ENCODE assay signal across 20 cellular contexts in genomic region chr18:48190994-48191393, GRCh38.
A peak's percentile ranks its signal among the peaks of the same experiment; 100 is the strongest.
DNase-seq lines count a peak whose midpoint lies in the region; ATAC-seq and TF ChIP-seq lines count a peak whose summit lies in the region.
"Had no signal": no experiment of that assay in that cellular context is flagged by ENCODE, and none has a peak within 500 bp of the region (broad histone marks: within the 10 kb centered on the region; RNA-seq: fewer than 3 reads in every experiment).

No MANE protein-coding gene starts in this region.

- H3K9me3 Mint-ChIP-seq in WTC11, result peaks cover 6% of the 10 kb centered on the region
- H3K9me3 Mint-ChIP-seq in activated T-helper 17 cell treated with anti-CD3 and anti-CD28 coated beads, Interleukin-2, amount 50 U/mL, for 72 hours, result no peaks in the 10 kb centered on the region
- H3K9me3 Mint-ChIP-seq: CD8-positive, alpha-beta T cell had no signal

- H3K9ac ChIP-seq in mesendoderm (ENCODE audit: low read length) (no peak overlapping the region), neuronal stem cell (ENCODE audit: low read depth, low read length, poor library complexity) (peak overlapping the region; percentile 45)
- H3K9ac ChIP-seq: BLaER1 had no signal

- no peak overlapping the region for H3K4me2 ChIP-seq in mesendoderm (ENCODE audit: low read length)
- H3K4me2 ChIP-seq in neuronal stem cell (ENCODE audit: insufficient read depth, low read length, poor library complexity, severe bottlenecking), result no peak overlapping the region
- H3K4me2 ChIP-seq: BLaER1 had no signal

- no peak overlapping the region for H4K91ac ChIP-seq in neuronal stem cell (ENCODE audit: low read depth, low read length, poor library complexity)

- intact Hi-C loops in Right ventricle myocardium inferior (cut with DNase I), result no loop called here
- intact Hi-C loops in Right ventricle myocardium superior (cut with DNase I), result no loop called here

- H3K56ac ChIP-seq in mesendoderm (ENCODE audit: low read length), result no peak overlapping the region

- WGBS in mesendoderm (ENCODE audit: extremely low coverage, insufficient coverage, low lambda C conversion rate), result no CpG with 5 or more reads among the region's 7 CpGs
- no CpG with 5 or more reads among the region's 7 CpGs for WGBS in neuronal stem cell (ENCODE audit: extremely low coverage in 2 of 2, insufficient read length in 2 of 2, insufficient replicate concordance in 1 of 2), 2 donors

- H3K36me3 ChIP-seq in mesendoderm (ENCODE audit: control insufficient read depth, insufficient read depth, low read length), result no peaks in the 10 kb centered on the region
- H3K36me3 ChIP-seq in neuronal stem cell (replicated peaks in 1 of 2; ENCODE audit: control insufficient read depth in 2 of 2, insufficient read depth in 2 of 2, low read length in 2 of 2), result no peaks in the 10 kb centered on the region
- H3K36me3 ChIP-seq: BLaER1 had no signal

- H3K27me3 ChIP-seq in mesendoderm (ENCODE audit: insufficient read depth, low read length, poor library complexity), result no peaks in the 10 kb centered on the region
- H3K27me3 ChIP-seq in neuronal stem cell (ENCODE audit: control insufficient read depth in 3 of 3, insufficient read depth in 3 of 3, low read depth in 1 of 3, low read length in 3 of 3), result no peaks in the 10 kb centered on the region
- H3K27me3 ChIP-seq: BLaER1 had no signal

- no peak overlapping the region for H2BK120ac ChIP-seq in mesendoderm (ENCODE audit: low read depth, low read length)
- H2BK120ac ChIP-seq in neuronal stem cell (ENCODE audit: low read depth, low read length), result no peak overlapping the region

- H3K4ac ChIP-seq in mesendoderm (ENCODE audit: low read depth, low read length), result no peak overlapping the region
- no peak overlapping the region for H3K4ac ChIP-seq in neuronal stem cell (ENCODE audit: low read length)

- no peaks in the 10 kb centered on the region for H3K36me3 Mint-ChIP-seq in WTC11
- no peaks in the 10 kb centered on the region for H3K36me3 Mint-ChIP-seq in activated T-helper 17 cell treated with anti-CD3 and anti-CD28 coated beads, Interleukin-2, amount 50 U/mL, for 72 hours (ENCODE audit: low read depth)
- H3K36me3 Mint-ChIP-seq: CD4-positive, CD25-positive, alpha-beta regulatory T cell; CD8-positive, alpha-beta T cell had no signal

- CTCF ChIA-PET in WTC11 (lab: Charles Lee), result interaction anchor here (0.6 to 1.5 kb wide), 3 partner anchors 160 to 254 kb away, joined by 3 to 5 read pairs (median 3); no protein-coding TSS in a partner anchor

- peaks cover 3% of the 10 kb centered on the region; the same call in 1 of the 2 replicates for H3K4me1 Mint-ChIP-seq in WTC11
- no peaks in the 10 kb centered on the region for H3K4me1 Mint-ChIP-seq in activated T-helper 17 cell treated with anti-CD3 and anti-CD28 coated beads, Interleukin-2, amount 50 U/mL, for 72 hours
- H3K4me1 Mint-ChIP-seq: B cell; CD4-positive, CD25-positive, alpha-beta regulatory T cell had no signal

- H3K27me3 Mint-ChIP-seq in WTC11 (ENCODE audit: low read depth), result no peaks in the 10 kb centered on the region; the same call in 1 of the 2 replicates
- H3K27me3 Mint-ChIP-seq in activated T-helper 17 cell treated with anti-CD3 and anti-CD28 coated beads, Interleukin-2, amount 50 U/mL, for 72 hours, result peaks cover 25% of the 10 kb centered on the region

- no peak overlapping the region for H3K14ac ChIP-seq in neuronal stem cell (ENCODE audit: low read length)

- TF ChIP-seq CTCF in WTC11 (IDR thresholded peaks at IDR 0.05), result no peak

- no peaks in the 10 kb centered on the region for H3K9me3 ChIP-seq in neuronal stem cell (replicated peaks in 1 of 2; ENCODE audit: control insufficient read depth in 2 of 2, insufficient read depth in 1 of 2, low read depth in 1 of 2, low read length in 2 of 2)
- H3K9me3 ChIP-seq: BLaER1, Caco-2 had no signal

- H3K4me1 ChIP-seq in mesendoderm (ENCODE audit: control insufficient read depth, low read depth, low read length), result no peaks in the 10 kb centered on the region
- H3K4me1 ChIP-seq in neuronal stem cell (ENCODE audit: control insufficient read depth in 2 of 2, insufficient read depth in 1 of 2, low read depth in 1 of 2, low read length in 2 of 2), result peaks cover 9 to 12% of the 10 kb centered on the region in 2 donors
- H3K4me1 ChIP-seq: BLaER1, Caco-2 had no signal

- POLR2A ChIA-PET in WTC11 (lab: Charles Lee), result no interaction called here

- H2BK15ac ChIP-seq in mesendoderm (replicated peaks; ENCODE audit: low read depth), result no peak overlapping the region
- H2BK15ac ChIP-seq in neuronal stem cell (ENCODE audit: low read length), result no peak overlapping the region

- H2BK5ac ChIP-seq in mesendoderm (ENCODE audit: low read length) (no peak overlapping the region), neuronal stem cell (ENCODE audit: low read length) (no peak overlapping the region)

- peak overlapping the region; percentile 89 for H2BK12ac ChIP-seq in neuronal stem cell (ENCODE audit: low read length)

- H2AK5ac ChIP-seq in mesendoderm (ENCODE audit: low read length), result no peak overlapping the region
- peak overlapping the region; percentile 23 for H2AK5ac ChIP-seq in neuronal stem cell (ENCODE audit: low read depth, low read length)

- H3K23ac ChIP-seq in mesendoderm (ENCODE audit: low read length) (no peak overlapping the region), neuronal stem cell (ENCODE audit: low read depth, low read length, poor library complexity) (no peak overlapping the region)

- H4K8ac ChIP-seq in mesendoderm (ENCODE audit: low read depth, low read length) (no peak overlapping the region), neuronal stem cell (ENCODE audit: low read depth, low read length) (no peak overlapping the region)

- peak; percentile 25 for DNase-seq in Right ventricle myocardium inferior (ENCODE audit: missing footprints)
- no peak for DNase-seq in Right ventricle myocardium superior
- no peak for DNase-seq in WTC11 (ENCODE audit: low spot score)
- peak; percentile 5 for DNase-seq in mesendoderm
- no peak for DNase-seq in neuronal stem cell (ENCODE audit: low spot score)
- DNase-seq in MV-4-11 (lab: John Stamatoyannopoulos, UW), result no peak
- DNase-seq: Caco-2; CD4-positive, CD25-positive, alpha-beta regulatory T cell; DMS153; DND-41; GOT3; H9 had no signal

- no peak overlapping the region for H3K4me3 ChIP-seq in mesendoderm (ENCODE audit: low read length)
- no peak overlapping the region for H3K4me3 ChIP-seq in neuronal stem cell (ENCODE audit: low read length in 2 of 2)
- H3K4me3 ChIP-seq: BLaER1 had no signal

- no peak overlapping the region for H3K18ac ChIP-seq in mesendoderm (ENCODE audit: low read length)
- H3K18ac ChIP-seq in neuronal stem cell (ENCODE audit: low read length), result peak overlapping the region; percentile 50

- no peaks in the 10 kb centered on the region for H3K79me2 ChIP-seq in mesendoderm (ENCODE audit: control insufficient read depth, insufficient read depth, low read length)

- H3K27ac Mint-ChIP-seq in WTC11, result no peak overlapping the region
- H3K27ac Mint-ChIP-seq in activated T-helper 17 cell treated with anti-CD3 and anti-CD28 coated beads, Interleukin-2, amount 50 U/mL, for 72 hours, result no peak overlapping the region
- H3K27ac Mint-ChIP-seq: B cell; CD4-positive, CD25-positive, alpha-beta regulatory T cell; CD8-positive, alpha-beta T cell had no signal

- no peaks in the 10 kb centered on the region for H3K79me1 ChIP-seq in mesendoderm (ENCODE audit: low read length)
- no peaks in the 10 kb centered on the region for H3K79me1 ChIP-seq in neuronal stem cell (ENCODE audit: low read depth, low read length)

- H3K4me3 Mint-ChIP-seq in WTC11, result no peak overlapping the region
- H3K4me3 Mint-ChIP-seq in activated T-helper 17 cell treated with anti-CD3 and anti-CD28 coated beads, Interleukin-2, amount 50 U/mL, for 72 hours, result no peak overlapping the region
- H3K4me3 Mint-ChIP-seq: B cell; CD4-positive, CD25-positive, alpha-beta regulatory T cell; CD8-positive, alpha-beta T cell; H9 had no signal

- H2AFZ ChIP-seq in neuronal stem cell (ENCODE audit: low read length), result no peak overlapping the region

- no peak overlapping the region for H4K5ac ChIP-seq in mesendoderm (ENCODE audit: low read length)

- H3K27ac ChIP-seq in mesendoderm (ENCODE audit: low read depth, low read length) (no peak overlapping the region), neuronal stem cell (replicated peaks; ENCODE audit: low read length) (no peak overlapping the region)
- H3K27ac ChIP-seq: 22Rv1, BLaER1, C4-2B had no signal

- ATAC-seq in Right ventricle myocardium inferior, result no peak
- ATAC-seq in Right ventricle myocardium superior (ENCODE audit: poor library complexity), result no peak
- peak; percentile 76 for ATAC-seq in WTC11
- no peak for ATAC-seq in activated T-helper 17 cell treated with anti-CD3 and anti-CD28 coated beads, Interleukin-2, amount 50 U/mL, for 72 hours (replicated peaks)
- no peak for ATAC-seq in GM19463 (IDR thresholded peaks at IDR 0.05; ENCODE audit: unreplicated experiment)
- ATAC-seq: CD8-positive, alpha-beta T cell; HCT116 had no signal

TF ChIP-seq in WTC11, 78 proteins besides CTCF, POLR2A, EP300 and RAD21 (continues in another document):
- TF ChIP-seq MYBL2 (CRISPR knock-in tag; IDR thresholded peaks at IDR 0.05) (no peak), USF2 (CRISPR knock-in tag; IDR thresholded peaks at IDR 0.05) (no peak)
- TF ChIP-seq, protein P1, sequence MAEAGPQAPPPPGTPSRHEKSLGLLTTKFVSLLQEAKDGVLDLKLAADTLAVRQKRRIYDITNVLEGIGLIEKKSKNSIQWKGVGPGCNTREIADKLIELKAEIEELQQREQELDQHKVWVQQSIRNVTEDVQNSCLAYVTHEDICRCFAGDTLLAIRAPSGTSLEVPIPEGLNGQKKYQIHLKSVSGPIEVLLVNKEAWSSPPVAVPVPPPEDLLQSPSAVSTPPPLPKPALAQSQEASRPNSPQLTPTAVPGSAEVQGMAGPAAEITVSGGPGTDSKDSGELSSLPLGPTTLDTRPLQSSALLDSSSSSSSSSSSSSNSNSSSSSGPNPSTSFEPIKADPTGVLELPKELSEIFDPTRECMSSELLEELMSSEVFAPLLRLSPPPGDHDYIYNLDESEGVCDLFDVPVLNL (CRISPR knock-in tag; IDR thresholded peaks at IDR 0.05; ENCODE audit: borderline replicate concordance, low read depth), result no peak

Comparison
In these comparisons a context has a peak if more than half of its experiments do, and no peak if none do; other contexts are left out.
1. DNase-seq: peak in Right ventricle myocardium inferior (single experiment) and mesendoderm (single experiment); none in Right ventricle myocardium superior (single experiment), WTC11 (single experiment), neuronal stem cell (single experiment) and MV-4-11 (single experiment).